28 cellular contexts compared by ENCODE assay signal in the genomic region with DNA sequence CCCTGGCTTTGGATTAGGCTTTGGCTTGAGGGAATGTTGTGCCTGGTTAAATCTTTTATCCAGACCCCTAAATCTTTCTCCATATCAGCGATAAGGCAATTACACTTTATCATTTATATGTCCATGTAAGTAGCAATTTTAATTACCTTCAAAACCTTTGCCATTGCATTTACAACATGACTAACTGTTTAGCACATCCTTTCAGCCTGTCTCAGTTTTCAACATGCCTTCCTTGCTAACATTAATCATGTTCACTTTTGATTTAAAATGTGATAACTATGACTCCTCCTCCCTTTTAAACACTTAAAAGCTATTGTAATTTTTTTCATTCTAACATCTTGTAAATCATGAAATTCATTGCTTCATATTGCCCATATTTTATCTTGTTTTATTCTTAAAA.
"Had no signal": no experiment of that assay in that cellular context is flagged by ENCODE, and none has a peak within 500 bp of the region (broad histone marks: within the 10 kb centered on the region; RNA-seq: fewer than 3 reads in every experiment).

No MANE protein-coding gene starts in this region.

- H3K9me3 ChIP-seq: pancreas, prostate gland, testis, thyroid gland, upper lobe of left lung, vagina had no signal

- H3K4me3 ChIP-seq: left ventricle myocardium inferior, pancreas, prostate gland, skin epidermis, stomach, testis, thyroid gland, transverse colon, upper lobe of left lung, vagina had no signal

- H3K4me1 ChIP-seq: left ventricle myocardium inferior, pancreas, prostate gland, stomach, testis, thyroid gland, transverse colon, upper lobe of left lung, vagina had no signal

- H3K27me3 Mint-ChIP-seq: naive thymus-derived CD8-positive, alpha-beta T cell; stimulated activated naive B cell treated with anti-CD40 and anti-IgM and Interleukin-4, amounts not matched to agents 10 μg/mL and 1 μg/mL and 100 μg/mL, for 72 hours had no signal

- DNase-seq: immature natural killer cell; kidney; left colon; left ventricle myocardium inferior; mesenchymal stem cell; naive thymus-derived CD8-positive, alpha-beta T cell; nucleus accumbens; pancreas; posterior cingulate gyrus; retina; right cardiac atrium; stimulated activated CD4-positive, alpha-beta T cell treated with anti-CD3 and anti-CD28 coated beads, Interleukin-12 subunit alpha, Interleukin-12 subunit beta, amount 100 ng/mL, for 4 hours; stimulated activated CD4-positive, alpha-beta T cell treated with anti-CD3 and anti-CD28 coated beads, Interleukin-15, amount 100 ng/mL, for 24 hours; stimulated activated CD4-positive, alpha-beta T cell treated with anti-CD3 and anti-CD28 coated beads, Interleukin-2, amount 100 ng/mL, for 24 hours; stimulated activated CD4-positive, alpha-beta T cell treated with anti-CD3 and anti-CD28 coated beads, Interleukin-4, amount 100 ng/mL, for 1 hour; stimulated activated naive B cell treated with anti-CD40 and anti-IgM and Interleukin-4, amounts not matched to agents 10 μg/mL and 1 μg/mL and 100 μg/mL, for 72 hours; stimulated activated naive CD8-positive, alpha-beta T cell treated with anti-CD3 and anti-CD28 coated beads, Interleukin-15, Interleukin-2, amounts not matched to agents 100 U/mL and 50 U/mL, for 24 hours; stomach; testis; thyroid gland; transverse colon; upper lobe of left lung had no signal

- H3K4me1 Mint-ChIP-seq: immature natural killer cell; naive thymus-derived CD8-positive, alpha-beta T cell; nephron; neural crest cell; stimulated activated naive B cell treated with anti-CD40 and anti-IgM and Interleukin-4, amounts not matched to agents 10 μg/mL and 1 μg/mL and 100 μg/mL, for 72 hours had no signal

- H3K27me3 ChIP-seq: pancreas, stomach, testis, thyroid gland, transverse colon, upper lobe of left lung, vagina had no signal

- H3K27ac Mint-ChIP-seq: immature natural killer cell; naive thymus-derived CD8-positive, alpha-beta T cell; nephron; stimulated activated naive B cell treated with anti-CD40 and anti-IgM and Interleukin-4, amounts not matched to agents 10 μg/mL and 1 μg/mL and 100 μg/mL, for 72 hours had no signal

- H3K36me3 Mint-ChIP-seq: naive thymus-derived CD8-positive, alpha-beta T cell; stimulated activated naive B cell treated with anti-CD40 and anti-IgM and Interleukin-4, amounts not matched to agents 10 μg/mL and 1 μg/mL and 100 μg/mL, for 72 hours had no signal

- ATAC-seq: left colon; naive thymus-derived CD8-positive, alpha-beta T cell; pancreas; right cardiac atrium; sciatic nerve; stimulated activated naive B cell treated with anti-CD40 and anti-IgM and Interleukin-4, amounts not matched to agents 10 μg/mL and 1 μg/mL and 100 μg/mL, for 72 hours; stimulated activated naive CD8-positive, alpha-beta T cell treated with anti-CD3 and anti-CD28 coated beads, Interleukin-15, Interleukin-2, amounts not matched to agents 100 U/mL and 50 U/mL, for 24 hours had no signal

- H3K36me3 ChIP-seq: left ventricle myocardium inferior, pancreas, prostate gland, stomach, thyroid gland, transverse colon, upper lobe of left lung, vagina had no signal

- H3K27ac ChIP-seq: left ventricle myocardium inferior, pancreas, prostate gland, skin epidermis, stomach, testis, thyroid gland, transverse colon, upper lobe of left lung, vagina had no signal

- H3K4me3 Mint-ChIP-seq: immature natural killer cell; naive thymus-derived CD8-positive, alpha-beta T cell; nephron; neural crest cell; stimulated activated naive B cell treated with anti-CD40 and anti-IgM and Interleukin-4, amounts not matched to agents 10 μg/mL and 1 μg/mL and 100 μg/mL, for 72 hours had no signal
